Comparison of ENCODE assay signal across 22 cellular contexts in the genomic region with DNA sequence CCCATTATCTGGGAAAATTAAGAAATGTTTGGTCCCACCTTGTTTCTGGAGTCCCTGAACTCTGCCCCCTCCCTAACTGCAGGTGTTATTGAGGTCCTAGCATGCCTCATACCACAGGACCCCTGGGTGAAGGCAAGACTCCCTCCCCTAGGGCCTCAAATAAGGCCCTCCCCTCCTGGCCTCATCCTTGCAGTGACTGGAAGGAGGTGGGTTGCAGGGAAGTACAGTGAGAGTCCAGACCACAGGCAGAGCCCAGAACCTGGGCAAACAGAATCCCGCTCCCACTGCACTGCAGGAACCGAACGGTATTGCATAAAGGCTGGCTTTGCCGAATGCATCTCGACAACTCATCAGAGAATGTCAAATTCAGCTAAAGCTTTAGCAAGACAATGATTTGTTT.
DNase-seq lines count a peak whose midpoint lies in the region; ATAC-seq, FAIRE-seq and TF ChIP-seq lines count a peak whose summit lies in the region.
"Had no signal": no experiment of that assay in that cellular context is flagged by ENCODE, and none has a peak within 500 bp of the region (broad histone marks: within the 10 kb centered on the region; RNA-seq: fewer than 3 reads in every experiment).

No MANE protein-coding gene starts in this region.

- no peak overlapping the region for H4K5ac ChIP-seq in H1 (ENCODE audit: insufficient read length, low read depth, low read length)

- TF ChIP-seq EP300 in H1 (IDR thresholded peaks at IDR 0.05; ENCODE audit: borderline replicate concordance in 1 of 2, low read depth in 2 of 2, low read length in 2 of 2), result no peak

- H3K36me3 ChIP-seq in GM23338 (ENCODE audit: insufficient read depth) (no peaks in the 10 kb centered on the region), H1 (ENCODE audit: control insufficient read depth in 2 of 4, insufficient read depth in 4 of 4, low read length in 3 of 4) (no peaks in the 10 kb centered on the region; a peak in 2 of 8 replicates), neuronal stem cell (replicated peaks in 1 of 2; ENCODE audit: control insufficient read depth in 2 of 2, insufficient read depth in 2 of 2, low read length in 2 of 2) (no peaks in the 10 kb centered on the region)
- H3K36me3 ChIP-seq: BLaER1 treated with 17β-estradiol and CSF1 and Interleukin-3, amounts not matched to agents 10 nM and 100 nM had no signal

- H3K4me3 Mint-ChIP-seq in GM23338, result no peak overlapping the region
- H3K4me3 Mint-ChIP-seq: B cell; CD4-positive, alpha-beta T cell; CD8-positive, alpha-beta T cell had no signal

- H3K23me2 ChIP-seq in H1 (ENCODE audit: low read depth, low read length), result no peaks in the 10 kb centered on the region; the same call in 1 of the 2 replicates

- no peaks in the 10 kb centered on the region for H3K9me3 Mint-ChIP-seq in GM23338
- H3K9me3 Mint-ChIP-seq: CD8-positive, alpha-beta T cell had no signal

- 82% methylated on average over 5 of the region's 5 CpGs; no CpG with 5 or more reads in 1 of the 2 experiments for WGBS in H1 (ENCODE audit: extremely low coverage in 1 of 2, insufficient coverage in 1 of 2, insufficient read length in 1 of 2, insufficient replicate concordance in 2 of 2, low coverage in 1 of 2, low lambda C conversion rate in 2 of 2, missing lambda C conversion rate in 1 of 2), 2 experiments
- no CpG with 5 or more reads among the region's 5 CpGs for WGBS in neuronal stem cell (ENCODE audit: extremely low coverage in 2 of 2, insufficient read length in 2 of 2, insufficient replicate concordance in 1 of 2), 2 donors

- POLR2A ChIA-PET in H1 (lab: Charles Lee; ENCODE audit: partially characterized antibody), result no interaction called here

- no peaks in the 10 kb centered on the region for H3K79me1 ChIP-seq in H1 (ENCODE audit: low read depth, low read length)
- H3K79me1 ChIP-seq in neuronal stem cell (ENCODE audit: low read depth, low read length), result no peaks in the 10 kb centered on the region

- TF ChIP-seq CTCF in GM23338 (conservative IDR thresholded peaks at IDR 0.05; ENCODE audit: low read depth in 2 of 2), result no peak
- no peak for TF ChIP-seq CTCF in H1 (IDR thresholded peaks at IDR 0.05; ENCODE audit: control extremely low read depth in 1 of 3, insufficient read depth in 1 of 3, low read depth in 1 of 3, low read length in 3 of 3)

- H3K4ac ChIP-seq in H1 (replicated peaks; ENCODE audit: insufficient read length, low read depth, low read length), result no peak overlapping the region
- no peak overlapping the region for H3K4ac ChIP-seq in neuronal stem cell (ENCODE audit: low read length)

- H3K27ac Mint-ChIP-seq in GM23338, result no peak overlapping the region
- H3K27ac Mint-ChIP-seq: B cell; CD4-positive, alpha-beta T cell; CD8-positive, alpha-beta T cell had no signal

- H2BK12ac ChIP-seq in H1 (ENCODE audit: low read depth, low read length) (0 out of 2 replicates have a peak overlapping the region, but pooled peaks have one; percentile 10), neuronal stem cell (ENCODE audit: low read length) (no peak overlapping the region)

- H3K4me1 ChIP-seq in GM23338 (ENCODE audit: insufficient read depth) (no peaks in the 10 kb centered on the region), H1 (replicated peaks in 1 of 4; ENCODE audit: control insufficient read depth in 3 of 4, insufficient read depth in 4 of 4, low read length in 3 of 4) (no peaks in the 10 kb centered on the region), neuronal stem cell (ENCODE audit: control insufficient read depth in 2 of 2, insufficient read depth in 1 of 2, low read depth in 1 of 2, low read length in 2 of 2) (peaks cover 0 to 3% of the 10 kb centered on the region in 2 donors)
- H3K4me1 ChIP-seq: Caco-2 had no signal

- H3K27me3 ChIP-seq in GM23338 (ENCODE audit: insufficient read depth), result no peaks in the 10 kb centered on the region
- no peaks in the 10 kb centered on the region; a peak in 1 of 7 replicates for H3K27me3 ChIP-seq in H1 (replicated peaks in 1 of 4; ENCODE audit: control insufficient read depth in 3 of 4, extremely low read depth in 1 of 4, insufficient read depth in 3 of 4, low read length in 3 of 4)
- H3K27me3 ChIP-seq in neuronal stem cell (ENCODE audit: control insufficient read depth in 3 of 3, insufficient read depth in 3 of 3, low read depth in 1 of 3, low read length in 3 of 3), result no peaks in the 10 kb centered on the region
- H3K27me3 ChIP-seq: BLaER1 treated with 17β-estradiol and CSF1 and Interleukin-3, amounts not matched to agents 10 nM and 100 nM had no signal

- peak; percentile 7 for DNase-seq in GM23338 (ENCODE audit: low spot score)
- DNase-seq in H1 (ENCODE audit: low read depth in 1 of 2, low spot score in 2 of 2), result no peak
- no peak for DNase-seq in neuronal stem cell (ENCODE audit: low spot score)
- DNase-seq in stimulated activated CD8-positive, alpha-beta memory T cell treated with anti-CD3 and anti-CD28 coated beads, Interleukin-4, amount 100 ng/mL, for 48 hours, result no peak
- DNase-seq in amniotic stem cell (lab: John Stamatoyannopoulos, UW), result no peak
- no peak for DNase-seq in T1000 (lab: John Stamatoyannopoulos, UW)
- DNase-seq: AML-193; Caco-2; Calu3; CD4-positive, alpha-beta T cell; CD8-positive, alpha-beta T cell; DMS79 treated with DMSO at 0.1 percent for 48 hours; GF-D8 had no signal

- H3K27ac ChIP-seq in GM23338 (ENCODE audit: low read depth) (no peak overlapping the region), H1 (ENCODE audit: low read depth, low read length) (no peak overlapping the region), neuronal stem cell (replicated peaks; ENCODE audit: low read length) (no peak overlapping the region)
- H3K27ac ChIP-seq: 22Rv1; A549; BLaER1 treated with 17β-estradiol and CSF1 and Interleukin-3, amounts not matched to agents 10 nM and 100 nM; C4-2B had no signal

- ATAC-seq in GM23338, result peak; percentile 32
- ATAC-seq: A549; CD8-positive, alpha-beta T cell had no signal

- no peak for FAIRE-seq in H1 (lab: Jason Lieb, UNC)
- FAIRE-seq: A549, D721Med, G401.6, GM12891, GM19239 had no signal

- no peaks in the 10 kb centered on the region; the same call in 2 of the 3 replicates for H3K4me1 Mint-ChIP-seq in GM23338
- H3K4me1 Mint-ChIP-seq: B cell had no signal

- H2AFZ ChIP-seq in GM23338 (no peak overlapping the region), H1 (ENCODE audit: low read length) (no peak overlapping the region), neuronal stem cell (ENCODE audit: low read length) (no peak overlapping the region)

- H3K9me2 ChIP-seq in GM23338 (ENCODE audit: insufficient read depth), result peaks cover 13% of the 10 kb centered on the region

- no peaks in the 10 kb centered on the region for H3K27me3 Mint-ChIP-seq in GM23338 (ENCODE audit: insufficient read depth, low read depth, poor library complexity)

- H4K8ac ChIP-seq in H1 (ENCODE audit: extremely low read depth, insufficient read depth, low read length) (no peak overlapping the region; the same call in 1 of the 2 replicates), neuronal stem cell (ENCODE audit: low read depth, low read length) (no peak overlapping the region)

- CTCF ChIA-PET in H1 (lab: Charles Lee; ENCODE audit: partially characterized antibody), result interaction anchor here (1.5 kb wide), 1 partner anchor 117 kb away, joined by 4 read pairs; no protein-coding TSS in a partner anchor

- no peak overlapping the region for H3K18ac ChIP-seq in H1 (ENCODE audit: extremely low read depth, low read length)
- no peak overlapping the region for H3K18ac ChIP-seq in neuronal stem cell (ENCODE audit: low read length)

- H3K79me2 ChIP-seq in GM23338 (replicated peaks; ENCODE audit: insufficient read depth), result no peaks in the 10 kb centered on the region
- H3K79me2 ChIP-seq in H1 (ENCODE audit: control insufficient read depth in 1 of 2, insufficient read depth in 2 of 2, low read length in 2 of 2), result no peaks in the 10 kb centered on the region

- H2AK5ac ChIP-seq in H1 (ENCODE audit: low read depth, low read length), result no peak overlapping the region
- H2AK5ac ChIP-seq in neuronal stem cell (ENCODE audit: low read depth, low read length), result no peak overlapping the region

- H3K9me3 ChIP-seq in H1 (ENCODE audit: insufficient read depth in 2 of 2, low read depth in 1 of 2, low read length in 1 of 2) (no peaks in the 10 kb centered on the region), neuronal stem cell (replicated peaks in 1 of 2; ENCODE audit: control insufficient read depth in 2 of 2, insufficient read depth in 1 of 2, low read depth in 1 of 2, low read length in 2 of 2) (no peaks in the 10 kb centered on the region)
- H3K9me3 ChIP-seq: A549; BLaER1 treated with 17β-estradiol and CSF1 and Interleukin-3, amounts not matched to agents 10 nM and 100 nM; Caco-2 had no signal

- no peaks in the 10 kb centered on the region for H4K20me1 ChIP-seq in GM23338 (replicated peaks; ENCODE audit: insufficient read depth)
- no peaks in the 10 kb centered on the region for H4K20me1 ChIP-seq in H1 (replicated peaks in 1 of 2; ENCODE audit: control insufficient read depth in 1 of 2, insufficient read depth in 2 of 2, low read length in 2 of 2)
- H4K20me1 ChIP-seq: BLaER1 treated with 17β-estradiol and CSF1 and Interleukin-3, amounts not matched to agents 10 nM and 100 nM had no signal

- TF ChIP-seq RAD21 in H1 (IDR thresholded peaks at IDR 0.05 in 1 of 2, conservative IDR thresholded peaks at IDR 0.05 in 1 of 2; ENCODE audit: low read depth in 2 of 2, low read length in 2 of 2), result no peak

- H4K91ac ChIP-seq in H1 (replicated peaks; ENCODE audit: insufficient read length, low read length) (no peak overlapping the region), neuronal stem cell (ENCODE audit: low read depth, low read length, poor library complexity) (no peak overlapping the region)

- no peak overlapping the region for H2BK5ac ChIP-seq in H1 (ENCODE audit: low read depth, low read length)
- no peak overlapping the region for H2BK5ac ChIP-seq in neuronal stem cell (ENCODE audit: low read length)

- no peak overlapping the region for H3K14ac ChIP-seq in H1 (ENCODE audit: insufficient read length)
- peak overlapping the region; percentile 43 for H3K14ac ChIP-seq in neuronal stem cell (ENCODE audit: low read length)

- H3K56ac ChIP-seq in H1 (replicated peaks; ENCODE audit: insufficient read length, low read depth, low read length), result no peak overlapping the region

- H2BK120ac ChIP-seq in H1 (replicated peaks; ENCODE audit: low read depth, low read length) (no peak overlapping the region), neuronal stem cell (ENCODE audit: low read depth, low read length) (no peak overlapping the region)

- H3K4me3 ChIP-seq in GM23338 (no peak overlapping the region), H1 (ENCODE audit: extremely low read depth in 1 of 4, insufficient read depth in 2 of 4, low read depth in 3 of 4, low read length in 4 of 4) (no peak overlapping the region), neuronal stem cell (ENCODE audit: low read length in 2 of 2) (no peak overlapping the region)
- H3K4me3 ChIP-seq: A549; BLaER1 treated with 17β-estradiol and CSF1 and Interleukin-3, amounts not matched to agents 10 nM and 100 nM had no signal

- H2BK20ac ChIP-seq in H1 (ENCODE audit: low read length), result no peak overlapping the region

- H3K23ac ChIP-seq in H1 (ENCODE audit: insufficient read length) (no peak overlapping the region), neuronal stem cell (ENCODE audit: low read depth, low read length, poor library complexity) (no peak overlapping the region)

- TF ChIP-seq POLR2A in H1 (IDR thresholded peaks at IDR 0.05; ENCODE audit: control extremely low read depth in 1 of 2, low read depth in 2 of 2, low read length in 2 of 2), result no peak

- H3K36me3 Mint-ChIP-seq in GM23338 (ENCODE audit: low read depth), result no peaks in the 10 kb centered on the region
- H3K36me3 Mint-ChIP-seq: CD8-positive, alpha-beta T cell had no signal

- H3K4me2 ChIP-seq in GM23338 (no peak overlapping the region), H1 (ENCODE audit: insufficient read depth in 1 of 2, low read depth in 2 of 2, low read length in 2 of 2) (no peak overlapping the region), neuronal stem cell (ENCODE audit: insufficient read depth, low read length, poor library complexity, severe bottlenecking) (no peak overlapping the region)
- H3K4me2 ChIP-seq: A549; BLaER1 treated with 17β-estradiol and CSF1 and Interleukin-3, amounts not matched to agents 10 nM and 100 nM had no signal

- H2BK15ac ChIP-seq in H1 (ENCODE audit: low read length) (no peak overlapping the region), neuronal stem cell (ENCODE audit: low read length) (no peak overlapping the region)

- no peak overlapping the region for H3K9ac ChIP-seq in H1 (replicated peaks in 1 of 4; ENCODE audit: extremely low read depth in 1 of 4, low read depth in 3 of 4, low read length in 3 of 4)
- no peak overlapping the region for H3K9ac ChIP-seq in neuronal stem cell (ENCODE audit: low read depth, low read length, poor library complexity)
- H3K9ac ChIP-seq: BLaER1 treated with 17β-estradiol and CSF1 and Interleukin-3, amounts not matched to agents 10 nM and 100 nM had no signal

- no peaks in the 10 kb centered on the region for H3F3A ChIP-seq in GM23338 (replicated peaks; ENCODE audit: low read depth)
